16 cellular contexts compared by ENCODE assay signal in the genomic region with DNA sequence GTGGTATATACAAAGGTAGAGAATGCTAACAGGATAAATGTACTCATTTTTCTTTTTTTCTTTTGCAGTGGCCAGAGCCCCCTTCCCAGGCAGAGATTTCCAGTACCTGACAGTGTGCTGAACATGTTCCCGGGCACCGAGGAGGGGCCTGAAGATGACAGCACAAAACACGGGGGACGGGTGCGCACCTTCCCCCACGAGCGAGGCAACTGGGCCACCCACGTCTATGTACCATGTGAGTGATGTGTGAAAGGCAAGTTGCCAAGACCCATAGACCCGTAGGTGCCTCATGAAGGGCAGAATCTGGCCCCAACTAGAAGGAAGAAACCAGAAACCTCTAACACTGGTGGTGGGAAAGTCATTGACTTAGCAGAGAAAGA. TPM values are rescaled to one million over a fixed set of nuclear protein-coding genes. Genes with fewer than 3 reads are reported as not detected.
A peak's percentile ranks its signal among the peaks of the same experiment; 100 is the strongest.
DNase-seq lines count a peak whose midpoint lies in the region; ATAC-seq and TF ChIP-seq lines count a peak whose summit lies in the region.
"Had no signal": no experiment of that assay in that cellular context is flagged by ENCODE, and none has a peak within 500 bp of the region (broad histone marks: within the 10 kb centered on the region; RNA-seq: fewer than 3 reads in every experiment).

No MANE protein-coding gene starts in this region.

- no peak for DNase-seq in CD4-positive, CD25-positive, alpha-beta regulatory T cell
- DNase-seq in HFFc6 (no peak), NCI-H446 treated with DMSO at 0.1 percent for 48 hours (lab: John Stamatoyannopoulos, UW) (no peak)
- no peak for DNase-seq in activated T-helper 1 cell treated with anti-CD3 and anti-CD28 coated beads, Interleukin-12 subunit alpha, Interleukin-12 subunit beta, Interleukin-2, Interleukin-4 antibody, amounts not matched to agents 30 ng/mL and 10 ng/mL and 1 ng/mL, durations not matched to agents 14 hours and 24 hours and 36 hours (ENCODE audit: low spot score)
- no peak for DNase-seq in naive thymus-derived CD4-positive, alpha-beta T cell
- DNase-seq in stimulated activated CD4-positive, alpha-beta T cell treated with anti-CD3 and anti-CD28 coated beads, Interleukin-4, amount 100 ng/mL, for 1 hour = no peak
- DNase-seq: activated CD4-positive, CD25-positive, alpha-beta regulatory T cell treated with anti-CD3 and anti-CD28 coated beads, Interleukin-2, amount 50 U/mL, for 72 hours; activated naive CD4-positive, alpha-beta T cell treated with anti-CD3 and anti-CD28 coated beads for 36 hours; GDM1; stomach had no signal

- H3K27ac ChIP-seq in CD4-positive, CD25-positive, alpha-beta regulatory T cell (ENCODE audit: insufficient read depth, low read length, poor library complexity, severe bottlenecking) = no peak overlapping the region
- peak overlapping the region; percentile 85 for H3K27ac ChIP-seq in naive thymus-derived CD4-positive, alpha-beta T cell (ENCODE audit: low read depth, low read length)

- H3K4me1 Mint-ChIP-seq in CD4-positive, CD25-positive, alpha-beta regulatory T cell = peaks cover 21 to 70% (median 37%) of the 10 kb centered on the region in 4 donors
- peaks cover 57% of the 10 kb centered on the region for H3K4me1 Mint-ChIP-seq in HFFc6 (ENCODE audit: low read depth)
- peaks cover 43% of the 10 kb centered on the region for H3K4me1 Mint-ChIP-seq in activated T-helper 1 cell treated with anti-CD3 and anti-CD28 coated beads, Interleukin-12 subunit alpha, Interleukin-12 subunit beta, Interleukin-2, Interleukin-4 antibody, amounts not matched to agents 30 ng/mL and 10 ng/mL and 1 ng/mL, durations not matched to agents 14 hours and 24 hours and 36 hours (ENCODE audit: low read depth)
- H3K4me1 Mint-ChIP-seq in naive thymus-derived CD4-positive, alpha-beta T cell = peaks cover 36 to 70% (median 56%) of the 10 kb centered on the region in 7 donors

- no peaks in the 10 kb centered on the region for H3K9me3 Mint-ChIP-seq in CD4-positive, CD25-positive, alpha-beta regulatory T cell
- no peaks in the 10 kb centered on the region for H3K9me3 Mint-ChIP-seq in HFFc6
- no peaks in the 10 kb centered on the region for H3K9me3 Mint-ChIP-seq in activated T-helper 1 cell treated with anti-CD3 and anti-CD28 coated beads, Interleukin-12 subunit alpha, Interleukin-12 subunit beta, Interleukin-2, Interleukin-4 antibody, amounts not matched to agents 30 ng/mL and 10 ng/mL and 1 ng/mL, durations not matched to agents 14 hours and 24 hours and 36 hours
- H3K9me3 Mint-ChIP-seq in naive thymus-derived CD4-positive, alpha-beta T cell = no peaks in the 10 kb centered on the region

- no peaks in the 10 kb centered on the region for H3K27me3 Mint-ChIP-seq in CD4-positive, CD25-positive, alpha-beta regulatory T cell
- peaks cover 2% of the 10 kb centered on the region; the same call in 1 of the 2 replicates for H3K27me3 Mint-ChIP-seq in HFFc6 (ENCODE audit: insufficient read depth)
- no peaks in the 10 kb centered on the region for H3K27me3 Mint-ChIP-seq in activated T-helper 1 cell treated with anti-CD3 and anti-CD28 coated beads, Interleukin-12 subunit alpha, Interleukin-12 subunit beta, Interleukin-2, Interleukin-4 antibody, amounts not matched to agents 30 ng/mL and 10 ng/mL and 1 ng/mL, durations not matched to agents 14 hours and 24 hours and 36 hours (ENCODE audit: insufficient read depth)
- no peaks in the 10 kb centered on the region for H3K27me3 Mint-ChIP-seq in naive thymus-derived CD4-positive, alpha-beta T cell

- POLR2A ChIA-PET in naive thymus-derived CD4-positive, alpha-beta T cell (lab: Charles Lee) = no interaction called here

- H3K4me1 ChIP-seq in CD4-positive, CD25-positive, alpha-beta regulatory T cell (ENCODE audit: control insufficient read depth, insufficient read depth, low read length, poor library complexity, severe bottlenecking) = peaks cover 41% of the 10 kb centered on the region
- H3K4me1 ChIP-seq in naive thymus-derived CD4-positive, alpha-beta T cell (ENCODE audit: control insufficient read depth in 2 of 2, insufficient read depth in 2 of 2, low read length in 2 of 2) = peaks cover 24 to 27% of the 10 kb centered on the region in 2 donors

- peak overlapping the region in 3 of 4 donors; percentile 74 to 94 (median 93) for H3K4me3 Mint-ChIP-seq in CD4-positive, CD25-positive, alpha-beta regulatory T cell
- H3K4me3 Mint-ChIP-seq in HFFc6 = peak overlapping the region; percentile 93; the same call in 1 of the 2 replicates
- H3K4me3 Mint-ChIP-seq in activated T-helper 1 cell treated with anti-CD3 and anti-CD28 coated beads, Interleukin-12 subunit alpha, Interleukin-12 subunit beta, Interleukin-2, Interleukin-4 antibody, amounts not matched to agents 30 ng/mL and 10 ng/mL and 1 ng/mL, durations not matched to agents 14 hours and 24 hours and 36 hours = peak overlapping the region; percentile 91
- peak overlapping the region; percentile 3 to 92 (median 46) for H3K4me3 Mint-ChIP-seq in naive thymus-derived CD4-positive, alpha-beta T cell

- no peak for ATAC-seq in CD4-positive, CD25-positive, alpha-beta regulatory T cell (ENCODE audit: low read depth in 2 of 2)
- ATAC-seq in naive thymus-derived CD4-positive, alpha-beta T cell = no peak
- ATAC-seq in GM18909 (IDR thresholded peaks at IDR 0.05; ENCODE audit: poor library complexity, unreplicated experiment) (no peak), GM21723 (IDR thresholded peaks at IDR 0.05; ENCODE audit: unreplicated experiment) (no peak)
- ATAC-seq: sciatic nerve had no signal

- intact Hi-C loops in activated T-helper 1 cell treated with anti-CD3 and anti-CD28 coated beads, Interleukin-12 subunit alpha, Interleukin-12 subunit beta, Interleukin-2, Interleukin-4 antibody, amounts not matched to agents 30 ng/mL and 10 ng/mL and 1 ng/mL, durations not matched to agents 14 hours and 24 hours and 36 hours (cut with micrococcal nuclease) = loop anchor here (5.0 to 10.0 kb wide), 2 partner anchors 512 to 540 kb away; a partner anchor contains a TSS
- intact Hi-C loops in naive thymus-derived CD4-positive, alpha-beta T cell (cut with micrococcal nuclease) = loop anchor here (5.0 to 10.0 kb wide), 5 partner anchors 195 to 1550 kb away; a partner anchor contains a TSS

- TF ChIP-seq CTCF in HFFc6 (IDR thresholded peaks at IDR 0.05) = no peak

- no peaks in the 10 kb centered on the region for H3K27me3 ChIP-seq in CD4-positive, CD25-positive, alpha-beta regulatory T cell (ENCODE audit: control insufficient read depth, insufficient read depth, low read length)
- H3K27me3 ChIP-seq in naive thymus-derived CD4-positive, alpha-beta T cell (ENCODE audit: control insufficient read depth in 2 of 2, insufficient read depth in 2 of 2, low read length in 2 of 2) = no peaks in the 10 kb centered on the region
- H3K27me3 ChIP-seq: stomach had no signal

- H3K36me3 ChIP-seq in CD4-positive, CD25-positive, alpha-beta regulatory T cell (ENCODE audit: control insufficient read depth, insufficient read depth, low read length) = peaks cover 13% of the 10 kb centered on the region
- H3K36me3 ChIP-seq in naive thymus-derived CD4-positive, alpha-beta T cell (ENCODE audit: control insufficient read depth in 2 of 3, insufficient read depth in 3 of 3, low read length in 3 of 3) = peaks cover 0 to 12% (median 3%) of the 10 kb centered on the region in 3 experiments

- H3K27ac Mint-ChIP-seq in CD4-positive, CD25-positive, alpha-beta regulatory T cell = peak overlapping the region in 1 of 3 donors; percentile 54
- no peak overlapping the region for H3K27ac Mint-ChIP-seq in HFFc6
- H3K27ac Mint-ChIP-seq in activated T-helper 1 cell treated with anti-CD3 and anti-CD28 coated beads, Interleukin-12 subunit alpha, Interleukin-12 subunit beta, Interleukin-2, Interleukin-4 antibody, amounts not matched to agents 30 ng/mL and 10 ng/mL and 1 ng/mL, durations not matched to agents 14 hours and 24 hours and 36 hours = no peak overlapping the region
- peak overlapping the region in 2 of 9 donors; percentile 28 to 32 for H3K27ac Mint-ChIP-seq in naive thymus-derived CD4-positive, alpha-beta T cell
- H3K27ac Mint-ChIP-seq: activated naive CD4-positive, alpha-beta T cell treated with anti-CD3 and anti-CD28 coated beads for 36 hours had no signal

- CTCF ChIA-PET in naive thymus-derived CD4-positive, alpha-beta T cell (lab: Charles Lee) = interaction anchor here (0.7 to 6.6 kb wide), 3 partner anchors 96 to 102 kb away, joined by 3 to 43 read pairs (median 5); no protein-coding TSS in a partner anchor

- no peaks in the 10 kb centered on the region for H3K9me3 ChIP-seq in CD4-positive, CD25-positive, alpha-beta regulatory T cell (ENCODE audit: control insufficient read depth in 2 of 2, low read length in 2 of 2)
- H3K9me3 ChIP-seq in naive thymus-derived CD4-positive, alpha-beta T cell (ENCODE audit: control insufficient read depth in 2 of 3, low read length in 3 of 3) = no peaks in the 10 kb centered on the region
- H3K9me3 ChIP-seq: stomach had no signal

- peaks cover 17% of the 10 kb centered on the region for H3K36me3 Mint-ChIP-seq in CD4-positive, CD25-positive, alpha-beta regulatory T cell
- peaks cover 8% of the 10 kb centered on the region; the same call in 1 of the 2 replicates for H3K36me3 Mint-ChIP-seq in HFFc6 (ENCODE audit: low read depth)
- H3K36me3 Mint-ChIP-seq in activated T-helper 1 cell treated with anti-CD3 and anti-CD28 coated beads, Interleukin-12 subunit alpha, Interleukin-12 subunit beta, Interleukin-2, Interleukin-4 antibody, amounts not matched to agents 30 ng/mL and 10 ng/mL and 1 ng/mL, durations not matched to agents 14 hours and 24 hours and 36 hours (ENCODE audit: low read depth) = peaks cover 34% of the 10 kb centered on the region
- H3K36me3 Mint-ChIP-seq in naive thymus-derived CD4-positive, alpha-beta T cell = peaks cover 0 to 19% (median 6%) of the 10 kb centered on the region in 5 donors

- H3K4me3 ChIP-seq in CD4-positive, CD25-positive, alpha-beta regulatory T cell (ENCODE audit: low read depth, low read length) = no peak overlapping the region
- no peak overlapping the region for H3K4me3 ChIP-seq in naive thymus-derived CD4-positive, alpha-beta T cell (ENCODE audit: low read length)

RNA-seq across cellular contexts. Expression of a gene that starts 1.2 kb away (rescaled TPM):
- 35.7 TPM for total RNA-seq in CD4-positive, CD25-positive, alpha-beta regulatory T cell
- 10 to 100 TPM; 29.3 to 46.8 (median 37.1) TPM for polyA plus RNA-seq in CD4-positive, CD25-positive, alpha-beta regulatory T cell
- 10 to 100 TPM; 62.9 to 88.3 (median 76.3) TPM for total RNA-seq in HFFc6 (2021; fragmentation: NEBNext Ultra II Directional; extraction: Animal tissue kit (Norgen Biotek cat#: 25700))
- total RNA-seq in activated T-helper 1 cell treated with anti-CD3 and anti-CD28 coated beads, Interleukin-12 subunit alpha, Interleukin-12 subunit beta, Interleukin-2, Interleukin-4 antibody, amounts not matched to agents 30 ng/mL and 10 ng/mL and 1 ng/mL, durations not matched to agents 14 hours and 24 hours and 36 hours = 60.8 and 63.0 TPM in 2 replicates
- total RNA-seq in naive thymus-derived CD4-positive, alpha-beta T cell = 10 to 100 TPM; 28.7 to 50.8 (median 28.9) TPM
- 10 to 100 TPM; 26.8 to 37.6 TPM for polyA plus RNA-seq in naive thymus-derived CD4-positive, alpha-beta T cell

RNA-seq across cellular contexts. Expression of a gene that starts 1.9 kb away (rescaled TPM):
- 13.2 TPM for total RNA-seq in CD4-positive, CD25-positive, alpha-beta regulatory T cell
- 1 to 10 TPM; 2.6 to 7.2 (median 5.0) TPM for polyA plus RNA-seq in CD4-positive, CD25-positive, alpha-beta regulatory T cell
- 10 to 100 TPM in 2 of 6 experiments, 1 to 10 TPM in 4; 8.3 to 12.0 (median 9.4) TPM for total RNA-seq in HFFc6 (2021; fragmentation: NEBNext Ultra II Directional; extraction: Animal tissue kit (Norgen Biotek cat#: 25700))
- 8.5 and 9.1 TPM in 2 replicates for total RNA-seq in activated T-helper 1 cell treated with anti-CD3 and anti-CD28 coated beads, Interleukin-12 subunit alpha, Interleukin-12 subunit beta, Interleukin-2, Interleukin-4 antibody, amounts not matched to agents 30 ng/mL and 10 ng/mL and 1 ng/mL, durations not matched to agents 14 hours and 24 hours and 36 hours
- 10 to 100 TPM; 11.2 to 20.8 (median 17.3) TPM for total RNA-seq in naive thymus-derived CD4-positive, alpha-beta T cell
- 10 to 100 TPM in 1 of 2 donors, 1 to 10 TPM in 1; 4.4 to 11.8 TPM for polyA plus RNA-seq in naive thymus-derived CD4-positive, alpha-beta T cell

RNA-seq across cellular contexts. Expression of a gene that starts 23.2 kb away (rescaled TPM):
- 0.27 TPM for total RNA-seq in CD4-positive, CD25-positive, alpha-beta regulatory T cell
- under 1 TPM in 2 of 4 donors, not detected in 2; 0.03 to 0.11 TPM for polyA plus RNA-seq in CD4-positive, CD25-positive, alpha-beta regulatory T cell
- 1 to 10 TPM in 4 of 6 experiments, under 1 TPM in 2; 0.82 to 4.1 (median 1.1) TPM for total RNA-seq in HFFc6 (2021; fragmentation: NEBNext Ultra II Directional; extraction: Animal tissue kit (Norgen Biotek cat#: 25700))
- total RNA-seq in activated T-helper 1 cell treated with anti-CD3 and anti-CD28 coated beads, Interleukin-12 subunit alpha, Interleukin-12 subunit beta, Interleukin-2, Interleukin-4 antibody, amounts not matched to agents 30 ng/mL and 10 ng/mL and 1 ng/mL, durations not matched to agents 14 hours and 24 hours and 36 hours = 1.1 and 1.3 TPM in 2 replicates
- under 1 TPM; 0.20 to 0.85 (median 0.69) TPM for total RNA-seq in naive thymus-derived CD4-positive, alpha-beta T cell
- under 1 TPM in 1 of 2 donors, not detected in 1; 0.06 TPM for polyA plus RNA-seq in naive thymus-derived CD4-positive, alpha-beta T cell
- polyA plus RNA-seq: CD14-positive monocyte had no signal

RNA-seq across cellular contexts. Expression of a gene that starts 31.5 kb away (rescaled TPM):
- not detected for total RNA-seq in CD4-positive, CD25-positive, alpha-beta regulatory T cell
- polyA plus RNA-seq in CD4-positive, CD25-positive, alpha-beta regulatory T cell = not detected
- under 1 TPM in 1 of 6 experiments, not detected in 5; 0.02 TPM for total RNA-seq in HFFc6 (2021; fragmentation: NEBNext Ultra II Directional; extraction: Animal tissue kit (Norgen Biotek cat#: 25700))
- total RNA-seq in activated T-helper 1 cell treated with anti-CD3 and anti-CD28 coated beads, Interleukin-12 subunit alpha, Interleukin-12 subunit beta, Interleukin-2, Interleukin-4 antibody, amounts not matched to agents 30 ng/mL and 10 ng/mL and 1 ng/mL, durations not matched to agents 14 hours and 24 hours and 36 hours = not detected in 2 replicates
- not detected for total RNA-seq in naive thymus-derived CD4-positive, alpha-beta T cell
- not detected for polyA plus RNA-seq in naive thymus-derived CD4-positive, alpha-beta T cell
- total RNA-seq: activated naive CD4-positive, alpha-beta T cell treated with anti-CD3 and anti-CD28 coated beads for 36 hours; endothelial cell of umbilical vein; H1; sciatic nerve had no signal
- polyA plus RNA-seq: CD14-positive monocyte, endothelial cell of umbilical vein, H1 had no signal
